In the genomic region with DNA sequence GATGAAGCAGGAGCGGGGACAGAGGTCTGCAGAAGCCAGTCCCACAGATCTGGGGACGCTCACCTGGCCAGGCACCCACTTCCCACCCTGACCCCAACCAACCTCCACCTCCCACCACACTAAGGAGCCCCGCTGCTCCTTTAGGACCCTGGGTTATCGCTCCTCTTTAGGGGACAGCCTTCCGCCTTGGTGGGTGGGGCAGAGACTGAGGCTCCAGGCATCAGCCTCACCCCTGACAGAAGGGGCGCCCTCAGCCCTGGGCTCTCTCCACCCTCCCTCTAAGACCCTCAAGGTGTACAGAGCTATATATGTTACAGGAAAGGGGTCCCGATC, we compare ENCODE assay signal across 14 cellular contexts.
"Had no signal": no experiment of that assay in that cellular context is flagged by ENCODE, and none has a peak within 500 bp of the region (broad histone marks: within the 10 kb centered on the region; RNA-seq: fewer than 3 reads in every experiment).

No MANE protein-coding gene starts in this region.

- H3K27me3 Mint-ChIP-seq: naive thymus-derived CD8-positive, alpha-beta T cell had no signal

- DNase-seq: activated CD4-positive, alpha-beta T cell treated with anti-CD3 and anti-CD28 coated beads, Interleukin-2, amount 50 U/mL, for 4 hours; activated effector memory CD4-positive, alpha-beta T cell treated with anti-CD3 and anti-CD28 coated beads, Interleukin-2, amount 50 U/mL, for 16 hours; activated T-cell treated with anti-CD3 and anti-CD28 coated beads, Interleukin-2, amount 50 U/mL, for 4 hours; brain microvascular endothelial cell; cerebellar nuclear complex; effector memory CD8-positive, alpha-beta T cell; naive thymus-derived CD8-positive, alpha-beta T cell; nucleus accumbens; stimulated activated CD4-positive, alpha-beta T cell treated with anti-CD3 and anti-CD28 coated beads, Interleukin-12 subunit alpha, Interleukin-12 subunit beta, amount 100 ng/mL, for 4 hours; stimulated activated naive CD8-positive, alpha-beta T cell treated with anti-CD3 and anti-CD28 coated beads, Interleukin-15, Interleukin-2, amounts not matched to agents 100 U/mL and 50 U/mL, for 24 hours had no signal

- H3K27ac ChIP-seq: brain microvascular endothelial cell, epithelial cell of prostate had no signal

- H3K27ac Mint-ChIP-seq: dendritic cell treated with granulocyte-macrophage colony-stimulating factor and Interleukin-4, amounts not matched to agents 40 ng/mL and 50 ng/mL, for 4 days had no signal

- H3K4me3 Mint-ChIP-seq: activated T-cell treated with anti-CD3 and anti-CD28 coated beads, Interleukin-2, amount 50 U/mL, for 4 hours; dendritic cell treated with granulocyte-macrophage colony-stimulating factor and Interleukin-4, amounts not matched to agents 40 ng/mL and 50 ng/mL, for 4 days; effector memory CD8-positive, alpha-beta T cell; naive thymus-derived CD8-positive, alpha-beta T cell had no signal

- H3K9me3 Mint-ChIP-seq: activated naive CD4-positive, alpha-beta T cell treated with anti-CD3 and anti-CD28 coated beads, Interleukin-2, amount 50 U/mL, for 72 hours; activated T-cell treated with anti-CD3 and anti-CD28 coated beads, Interleukin-2, amount 50 U/mL, for 4 hours; dendritic cell treated with granulocyte-macrophage colony-stimulating factor and Interleukin-4, amounts not matched to agents 40 ng/mL and 50 ng/mL, for 4 days; effector memory CD8-positive, alpha-beta T cell; naive thymus-derived CD8-positive, alpha-beta T cell had no signal

- H3K36me3 ChIP-seq: brain microvascular endothelial cell had no signal

- ATAC-seq: activated T-cell treated with anti-CD3 and anti-CD28 coated beads, Interleukin-2, amount 50 U/mL, for 4 hours; effector memory CD8-positive, alpha-beta T cell; naive thymus-derived CD8-positive, alpha-beta T cell; sciatic nerve had no signal

- H3K27me3 ChIP-seq: brain microvascular endothelial cell had no signal

- H3K36me3 Mint-ChIP-seq: activated naive CD4-positive, alpha-beta T cell treated with anti-CD3 and anti-CD28 coated beads, Interleukin-2, amount 50 U/mL, for 72 hours; naive thymus-derived CD8-positive, alpha-beta T cell had no signal
